In genomic region chr16:66961065-66961744, GRCh38 we compare ENCODE assay signal across 8 cellular contexts. TPM values are rescaled to one million over a fixed set of nuclear protein-coding genes. Genes with fewer than 3 reads are reported as not detected.
DNase-seq lines count a peak whose midpoint lies in the region; ATAC-seq and TF ChIP-seq lines count a peak whose summit lies in the region.

Gene CES3 (plus strand): TSS chr16:66961266. CDS start chr16:66961308, 42 bp downstream.

- H3K14ac ChIP-seq in trophoblast cell (ENCODE audit: low read length) = no peak within 1 kb of the TSS

- peak within 1 kb of the TSS; percentile 57; the same call in 1 of the 2 replicates for H3K4me3 ChIP-seq in HUES48 (ENCODE audit: low read depth, low read length)
- H3K4me3 ChIP-seq in PC-3 (ENCODE audit: low read length) = no peak within 1 kb of the TSS
- H3K4me3 ChIP-seq in trophoblast cell (ENCODE audit: low read depth, low read length) = no peak within 1 kb of the TSS

- no peaks in the 10 kb centered on the region for H3K36me3 ChIP-seq in HUES48 (ENCODE audit: control insufficient read depth, insufficient read depth, low read length)
- no peaks in the 10 kb centered on the region for H3K36me3 ChIP-seq in PC-3 (ENCODE audit: low read depth, low read length)
- no peaks in the 10 kb centered on the region for H3K36me3 ChIP-seq in trophoblast cell (ENCODE audit: control insufficient read depth in 1 of 2, insufficient read depth in 2 of 2, low read length in 2 of 2)

- H3K79me1 ChIP-seq in trophoblast cell (ENCODE audit: low read length) = no peaks in the 10 kb centered on the region

- H3K9me3 ChIP-seq in CD4-positive, alpha-beta T cell (ENCODE audit: control insufficient read depth, low read length) = no peaks in the 10 kb centered on the region
- H3K9me3 ChIP-seq in HUES48 (ENCODE audit: control insufficient read depth, insufficient read depth, low read length) (no peaks in the 10 kb centered on the region), PC-3 (ENCODE audit: low read length) (no peaks in the 10 kb centered on the region), trophoblast cell (ENCODE audit: insufficient read depth, low read depth, low read length) (no peaks in the 10 kb centered on the region)

- no peak within 1 kb of the TSS for H2BK12ac ChIP-seq in trophoblast cell (ENCODE audit: low read length)

- CTCF ChIA-PET in CD4-positive, alpha-beta T cell (lab: Charles Lee) = interaction anchor here (0.5 to 1.3 kb wide), 8 partner anchors 11 to 194 kb away, joined by 3 to 5 read pairs (median 4); no protein-coding TSS in a partner anchor
- CTCF ChIA-PET in PC-3 (lab: Charles Lee) = interaction anchor here (0.6 kb wide), 1 partner anchor 10 kb away, joined by 3 read pairs; no protein-coding TSS in a partner anchor

- H3K4me3 Mint-ChIP-seq in CD4-positive, alpha-beta T cell = no peak within 1 kb of the TSS
- H3K4me3 Mint-ChIP-seq in activated T-helper 1 cell treated with anti-CD3 and anti-CD28 coated beads, Interleukin-12 subunit alpha, Interleukin-12 subunit beta, Interleukin-2, Interleukin-4 antibody, amounts not matched to agents 30 ng/mL and 10 ng/mL and 1 ng/mL, durations not matched to agents 14 hours and 24 hours and 36 hours = peak within 1 kb of the TSS; percentile 82

- no TSS peak for BruUV-seq in PC-3 (replicated peaks; lab: Mats Ljungman, UMichigan)

- no peak within 1 kb of the TSS for H3K4me2 ChIP-seq in PC-3 (ENCODE audit: low read length)
- no peak within 1 kb of the TSS for H3K4me2 ChIP-seq in trophoblast cell (ENCODE audit: low read length)

- H2AK5ac ChIP-seq in trophoblast cell (ENCODE audit: low read length) = no peak within 1 kb of the TSS

- no peak within 1 kb of the TSS for H4K8ac ChIP-seq in trophoblast cell (ENCODE audit: low read depth, low read length)

- H4K12ac ChIP-seq in trophoblast cell (ENCODE audit: low read depth, low read length) = no peak within 1 kb of the TSS

- POLR2A ChIA-PET in CD4-positive, alpha-beta T cell (lab: Charles Lee) = no interaction called here
- POLR2A ChIA-PET in PC-3 (lab: Charles Lee; ENCODE audit: unreplicated experiment) = no interaction called here

- no peak within 1 kb of the TSS for H4K91ac ChIP-seq in trophoblast cell (ENCODE audit: low read depth, low read length)

- no peak within 1 kb of the TSS for H2BK120ac ChIP-seq in trophoblast cell (ENCODE audit: insufficient read depth, low read length, poor library complexity)

- DNase-seq in CD4-positive, alpha-beta T cell = peak in 9 of 10 experiments; percentile 28 to 57 (median 43)
- DNase-seq in GM19240 (ENCODE audit: insufficient read length, low spot score) = peak; percentile 47
- peak; percentile 73 for DNase-seq in PC-3
- DNase-seq in activated T-helper 1 cell treated with anti-CD3 and anti-CD28 coated beads, Interleukin-12 subunit alpha, Interleukin-12 subunit beta, Interleukin-2, Interleukin-4 antibody, amounts not matched to agents 30 ng/mL and 10 ng/mL and 1 ng/mL, durations not matched to agents 14 hours and 24 hours and 36 hours (ENCODE audit: low spot score) = peak; percentile 60
- DNase-seq in glomerular endothelial cell (ENCODE audit: extremely low read depth, low read depth, low spot score) = peak; percentile 14
- DNase-seq in trophoblast cell = peak; percentile 62 to 71
- no peak for DNase-seq in dedifferentiated amniotic fluid mesenchymal stem cell (ENCODE audit: extremely low spot score)

- H4K20me1 ChIP-seq in PC-3 (ENCODE audit: low read length) = no peaks in the 10 kb centered on the region

- H3K27me3 Mint-ChIP-seq in CD4-positive, alpha-beta T cell = peaks cover 3% of the 10 kb centered on the region
- peaks cover 4% of the 10 kb centered on the region for H3K27me3 Mint-ChIP-seq in activated T-helper 1 cell treated with anti-CD3 and anti-CD28 coated beads, Interleukin-12 subunit alpha, Interleukin-12 subunit beta, Interleukin-2, Interleukin-4 antibody, amounts not matched to agents 30 ng/mL and 10 ng/mL and 1 ng/mL, durations not matched to agents 14 hours and 24 hours and 36 hours (ENCODE audit: insufficient read depth)

- no peaks in the 10 kb centered on the region for H3F3A ChIP-seq in PC-3 (ENCODE audit: low read length, unreplicated experiment)

- no peaks in the 10 kb centered on the region for H3K79me2 ChIP-seq in PC-3 (ENCODE audit: low read length)
- no peaks in the 10 kb centered on the region for H3K79me2 ChIP-seq in trophoblast cell (ENCODE audit: control insufficient read depth, insufficient read depth, low read length, poor library complexity)

- H3K4me1 Mint-ChIP-seq in CD4-positive, alpha-beta T cell (ENCODE audit: low read depth) = no peaks in the 10 kb centered on the region
- H3K4me1 Mint-ChIP-seq in activated T-helper 1 cell treated with anti-CD3 and anti-CD28 coated beads, Interleukin-12 subunit alpha, Interleukin-12 subunit beta, Interleukin-2, Interleukin-4 antibody, amounts not matched to agents 30 ng/mL and 10 ng/mL and 1 ng/mL, durations not matched to agents 14 hours and 24 hours and 36 hours (ENCODE audit: low read depth) = peaks cover 45% of the 10 kb centered on the region

- H3K18ac ChIP-seq in trophoblast cell (ENCODE audit: low read length) = no peak within 1 kb of the TSS

- H3K27ac Mint-ChIP-seq in CD4-positive, alpha-beta T cell = no peak within 1 kb of the TSS
- peak within 1 kb of the TSS; percentile 94 for H3K27ac Mint-ChIP-seq in activated T-helper 1 cell treated with anti-CD3 and anti-CD28 coated beads, Interleukin-12 subunit alpha, Interleukin-12 subunit beta, Interleukin-2, Interleukin-4 antibody, amounts not matched to agents 30 ng/mL and 10 ng/mL and 1 ng/mL, durations not matched to agents 14 hours and 24 hours and 36 hours

- peak; percentile 55 for TF ChIP-seq CTCF in CD4-positive, alpha-beta T cell (IDR thresholded peaks at IDR 0.05)
- peak; percentile 85 for TF ChIP-seq CTCF in PC-3 (conservative IDR thresholded peaks at IDR 0.05; ENCODE audit: low read depth, low read length)

- intact Hi-C loops in CD4-positive, alpha-beta T cell (cut with DNase I, micrococcal nuclease) = no loop called here
- intact Hi-C loops in PC-3 (cut with micrococcal nuclease) = no loop called here
- intact Hi-C loops in activated T-helper 1 cell treated with anti-CD3 and anti-CD28 coated beads, Interleukin-12 subunit alpha, Interleukin-12 subunit beta, Interleukin-2, Interleukin-4 antibody, amounts not matched to agents 30 ng/mL and 10 ng/mL and 1 ng/mL, durations not matched to agents 14 hours and 24 hours and 36 hours (cut with micrococcal nuclease) = no loop called here

- H2BK5ac ChIP-seq in trophoblast cell (ENCODE audit: low read depth, low read length, poor library complexity) = no peak within 1 kb of the TSS

- H3K4ac ChIP-seq in trophoblast cell (ENCODE audit: low read depth, low read length) = no peak within 1 kb of the TSS

- ATAC-seq in CD4-positive, alpha-beta T cell (ENCODE audit: poor library complexity) = peak; percentile 87
- ATAC-seq in PC-3 = peak; percentile 97

- no peaks in the 10 kb centered on the region for H3K36me3 Mint-ChIP-seq in CD4-positive, alpha-beta T cell (ENCODE audit: low read depth)
- no peaks in the 10 kb centered on the region for H3K36me3 Mint-ChIP-seq in activated T-helper 1 cell treated with anti-CD3 and anti-CD28 coated beads, Interleukin-12 subunit alpha, Interleukin-12 subunit beta, Interleukin-2, Interleukin-4 antibody, amounts not matched to agents 30 ng/mL and 10 ng/mL and 1 ng/mL, durations not matched to agents 14 hours and 24 hours and 36 hours (ENCODE audit: low read depth)

- no peaks in the 10 kb centered on the region for H3K27me3 ChIP-seq in CD4-positive, alpha-beta T cell (ENCODE audit: control insufficient read depth, insufficient read depth, low read length)
- H3K27me3 ChIP-seq in HUES48 (ENCODE audit: control insufficient read depth, insufficient read depth, low read length) = no peaks in the 10 kb centered on the region
- no peaks in the 10 kb centered on the region for H3K27me3 ChIP-seq in PC-3 (ENCODE audit: low read length)
- no peaks in the 10 kb centered on the region for H3K27me3 ChIP-seq in trophoblast cell (ENCODE audit: insufficient read depth, low read length)

- H3K27ac ChIP-seq in CD4-positive, alpha-beta T cell (ENCODE audit: low read depth, low read length) = no peak within 1 kb of the TSS
- H3K27ac ChIP-seq in HUES48 (ENCODE audit: low read depth, low read length) (no peak within 1 kb of the TSS), PC-3 (ENCODE audit: low read length) (no peak within 1 kb of the TSS), trophoblast cell (ENCODE audit: low read depth, low read length) (no peak within 1 kb of the TSS)

- H3K23ac ChIP-seq in trophoblast cell (ENCODE audit: low read length) = no peak within 1 kb of the TSS

- H3K9me2 ChIP-seq in PC-3 (replicated peaks; ENCODE audit: low read length) = no peaks in the 10 kb centered on the region

- peaks cover 2% of the 10 kb centered on the region; the same call in 1 of the 2 replicates for H3K4me1 ChIP-seq in HUES48 (ENCODE audit: control insufficient read depth, insufficient read depth, low read length)
- H3K4me1 ChIP-seq in PC-3 (ENCODE audit: insufficient read depth, low read length) = no peaks in the 10 kb centered on the region
- no peaks in the 10 kb centered on the region for H3K4me1 ChIP-seq in trophoblast cell (ENCODE audit: control insufficient read depth in 1 of 2, insufficient read depth in 2 of 2, low read length in 2 of 2)

- WGBS in trophoblast cell (ENCODE audit: extremely low coverage, insufficient coverage, insufficient read length) = no CpG with 5 or more reads among the region's 16 CpGs

- H2AFZ ChIP-seq in PC-3 (ENCODE audit: low read length) = peak within 1 kb of the TSS; percentile 78
- H2AFZ ChIP-seq in trophoblast cell (ENCODE audit: insufficient read depth, low read length, poor library complexity) = no peak within 1 kb of the TSS

- no peaks in the 10 kb centered on the region for H3K9me3 Mint-ChIP-seq in CD4-positive, alpha-beta T cell
- H3K9me3 Mint-ChIP-seq in activated T-helper 1 cell treated with anti-CD3 and anti-CD28 coated beads, Interleukin-12 subunit alpha, Interleukin-12 subunit beta, Interleukin-2, Interleukin-4 antibody, amounts not matched to agents 30 ng/mL and 10 ng/mL and 1 ng/mL, durations not matched to agents 14 hours and 24 hours and 36 hours = no peaks in the 10 kb centered on the region

- H3K9ac ChIP-seq in HUES48 (ENCODE audit: low read depth, low read length) (peak within 1 kb of the TSS; percentile 22; the same call in 1 of the 2 replicates), PC-3 (ENCODE audit: low read length) (no peak within 1 kb of the TSS), trophoblast cell (ENCODE audit: low read length) (no peak within 1 kb of the TSS)

RNA-seq across cellular contexts. Expression of gene CES3, which starts in this region (rescaled TPM):
- total RNA-seq in CD4-positive, alpha-beta T cell = 1 to 10 TPM; 1.1 to 1.3 TPM
- total RNA-seq in PC-3 (2014; rRNA removed) = 0.26 and 0.58 TPM in 2 replicates
- 5.6 and 7.3 TPM in 2 replicates for total RNA-seq in activated T-helper 1 cell treated with anti-CD3 and anti-CD28 coated beads, Interleukin-12 subunit alpha, Interleukin-12 subunit beta, Interleukin-2, Interleukin-4 antibody, amounts not matched to agents 30 ng/mL and 10 ng/mL and 1 ng/mL, durations not matched to agents 14 hours and 24 hours and 36 hours
- 0.06 TPM in 1 of 2 replicates, not detected in the other for total RNA-seq in glomerular endothelial cell
- 0.17 and 0.26 TPM in 2 replicates for polyA plus RNA-seq in trophoblast cell (2013)

Comparison
In these comparisons a context has a peak if more than half of its experiments do, and no peak if none do; other contexts are left out.
1. Peak in DNase-seq and ATAC-seq in PC-3; RNA of the gene not detected or under 1 TPM.
2. Peak in DNase-seq in glomerular endothelial cell; RNA of the gene not detected or under 1 TPM.